ENCODE assay signal across 14 cellular contexts in genomic region chr12:104600790-104601739, GRCh38.
A peak's percentile ranks its signal among the peaks of the same experiment; 100 is the strongest.
DNase-seq lines count a peak whose midpoint lies in the region; ATAC-seq and TF ChIP-seq lines count a peak whose summit lies in the region.
"Had no signal": no experiment of that assay in that cellular context is flagged by ENCODE, and none has a peak within 500 bp of the region (broad histone marks: within the 10 kb centered on the region; RNA-seq: fewer than 3 reads in every experiment).

No MANE protein-coding gene starts in this region.

- peak overlapping the region; percentile 14 for H3K27ac Mint-ChIP-seq in activated naive CD4-positive, alpha-beta T cell treated with anti-CD3 and anti-CD28 coated beads for 36 hours
- H3K27ac Mint-ChIP-seq in activated naive CD4-positive, alpha-beta T cell treated with anti-CD3 and anti-CD28 coated beads, Interleukin-2, amount 10 ng/mL, durations not matched to agents 7 days and 5 days = no peak overlapping the region
- H3K27ac Mint-ChIP-seq in activated T-helper 17 cell treated with anti-CD3 and anti-CD28 coated beads, Interleukin-2, amount 50 U/mL, for 72 hours = peak overlapping the region; percentile 98
- peak overlapping the region; percentile 45 for H3K27ac Mint-ChIP-seq in memory B cell

- no peak for TF ChIP-seq POLR2A in upper lobe of left lung (IDR thresholded peaks at IDR 0.05)

- intact Hi-C loops in activated naive CD4-positive, alpha-beta T cell treated with anti-CD3 and anti-CD28 coated beads for 36 hours (cut with micrococcal nuclease) = no loop called here

- no peaks in the 10 kb centered on the region for H3K9me3 ChIP-seq in upper lobe of left lung
- H3K9me3 ChIP-seq: pancreas, SJSA1, uterus had no signal

- ATAC-seq in activated T-helper 17 cell treated with anti-CD3 and anti-CD28 coated beads, Interleukin-2, amount 50 U/mL, for 72 hours (replicated peaks) = no peak
- no peak for ATAC-seq in memory B cell (ENCODE audit: low read depth)
- no peak for ATAC-seq in upper lobe of left lung (ENCODE audit: low FRiP score in 2 of 2)
- no peak for ATAC-seq in HG03097 (IDR thresholded peaks at IDR 0.05; ENCODE audit: low FRiP score, unreplicated experiment)

- peak in 1 of 4 donors; percentile 9 for TF ChIP-seq EP300 in upper lobe of left lung (IDR thresholded peaks at IDR 0.05)

- no peaks in the 10 kb centered on the region for H3K36me3 ChIP-seq in upper lobe of left lung
- H3K36me3 ChIP-seq: pancreas, SJSA1, uterus had no signal

- H3K4me3 Mint-ChIP-seq in activated naive CD4-positive, alpha-beta T cell treated with anti-CD3 and anti-CD28 coated beads for 36 hours = no peak overlapping the region
- H3K4me3 Mint-ChIP-seq in activated naive CD4-positive, alpha-beta T cell treated with anti-CD3 and anti-CD28 coated beads, Interleukin-2, amount 10 ng/mL, durations not matched to agents 7 days and 5 days = no peak overlapping the region
- no peak overlapping the region for H3K4me3 Mint-ChIP-seq in activated T-helper 17 cell treated with anti-CD3 and anti-CD28 coated beads, Interleukin-2, amount 50 U/mL, for 72 hours
- no peak overlapping the region for H3K4me3 Mint-ChIP-seq in memory B cell

- H3K4me1 ChIP-seq in upper lobe of left lung = peaks cover 32 to 58% (median 40%) of the 10 kb centered on the region in 4 donors

- H3K4me3 ChIP-seq in upper lobe of left lung = no peak overlapping the region
- H3K4me3 ChIP-seq: lung, pancreas, SJSA1, uterus had no signal

- no peak for TF ChIP-seq CTCF in upper lobe of left lung (IDR thresholded peaks at IDR 0.05)

- no peaks in the 10 kb centered on the region for H3K27me3 ChIP-seq in upper lobe of left lung
- H3K27me3 ChIP-seq: pancreas, SJSA1, uterus had no signal

- peak overlapping the region in 3 of 4 donors; percentile 18 to 53 (median 27) for H3K27ac ChIP-seq in upper lobe of left lung
- H3K27ac ChIP-seq: pancreas, SJSA1 had no signal

- peaks cover 32% of the 10 kb centered on the region for H3K4me1 Mint-ChIP-seq in activated naive CD4-positive, alpha-beta T cell treated with anti-CD3 and anti-CD28 coated beads for 36 hours (ENCODE audit: low read depth)
- H3K4me1 Mint-ChIP-seq in activated naive CD4-positive, alpha-beta T cell treated with anti-CD3 and anti-CD28 coated beads, Interleukin-2, amount 10 ng/mL, durations not matched to agents 7 days and 5 days = peaks cover 49% of the 10 kb centered on the region
- peaks cover 46% of the 10 kb centered on the region for H3K4me1 Mint-ChIP-seq in activated T-helper 17 cell treated with anti-CD3 and anti-CD28 coated beads, Interleukin-2, amount 50 U/mL, for 72 hours
- peaks cover 60% of the 10 kb centered on the region for H3K4me1 Mint-ChIP-seq in memory B cell

- DNase-seq in activated naive CD4-positive, alpha-beta T cell treated with anti-CD3 and anti-CD28 coated beads for 36 hours = no peak
- DNase-seq in activated naive CD4-positive, alpha-beta T cell treated with anti-CD3 and anti-CD28 coated beads, Interleukin-2, amount 10 ng/mL, durations not matched to agents 7 days and 5 days = no peak
- DNase-seq in memory B cell (ENCODE audit: low spot score in 2 of 2) = no peak
- DNase-seq in upper lobe of left lung = peak in 1 of 2 donors; percentile 64
- no peak for DNase-seq in A172 (ENCODE audit: low spot score)
- DNase-seq in RPMI8226 = no peak
- DNase-seq: Karpas-422; stimulated activated CD4-positive, alpha-beta T cell treated with anti-CD3 and anti-CD28 coated beads, Interleukin-12 subunit alpha, Interleukin-12 subunit beta, amount 100 ng/mL, for 4 hours; uterus had no signal

- WGBS in upper lobe of left lung, 2 donors = 78 to 83% methylated on average over 6 of the region's 6 CpGs

- CTCF ChIA-PET in activated naive CD4-positive, alpha-beta T cell treated with anti-CD3 and anti-CD28 coated beads for 36 hours (lab: Charles Lee) = interaction anchor here (0.5 to 1.6 kb wide), 3 partner anchors 25 to 491 kb away, joined by 3 to 4 read pairs (median 3); no protein-coding TSS in a partner anchor
- CTCF ChIA-PET in activated naive CD4-positive, alpha-beta T cell treated with anti-CD3 and anti-CD28 coated beads, Interleukin-2, amount 10 ng/mL, durations not matched to agents 7 days and 5 days (lab: Charles Lee) = no interaction called here

- no peaks in the 10 kb centered on the region for H3K36me3 Mint-ChIP-seq in activated naive CD4-positive, alpha-beta T cell treated with anti-CD3 and anti-CD28 coated beads for 36 hours (ENCODE audit: low read depth)
- H3K36me3 Mint-ChIP-seq in activated naive CD4-positive, alpha-beta T cell treated with anti-CD3 and anti-CD28 coated beads, Interleukin-2, amount 10 ng/mL, durations not matched to agents 7 days and 5 days = peaks cover 31% of the 10 kb centered on the region
- peaks cover 25% of the 10 kb centered on the region for H3K36me3 Mint-ChIP-seq in activated T-helper 17 cell treated with anti-CD3 and anti-CD28 coated beads, Interleukin-2, amount 50 U/mL, for 72 hours (ENCODE audit: low read depth)
- peaks cover 9% of the 10 kb centered on the region for H3K36me3 Mint-ChIP-seq in memory B cell

- no peaks in the 10 kb centered on the region for H3K27me3 Mint-ChIP-seq in activated naive CD4-positive, alpha-beta T cell treated with anti-CD3 and anti-CD28 coated beads for 36 hours (ENCODE audit: low read depth)
- no peaks in the 10 kb centered on the region for H3K27me3 Mint-ChIP-seq in activated naive CD4-positive, alpha-beta T cell treated with anti-CD3 and anti-CD28 coated beads, Interleukin-2, amount 10 ng/mL, durations not matched to agents 7 days and 5 days
- no peaks in the 10 kb centered on the region for H3K27me3 Mint-ChIP-seq in activated T-helper 17 cell treated with anti-CD3 and anti-CD28 coated beads, Interleukin-2, amount 50 U/mL, for 72 hours
- H3K27me3 Mint-ChIP-seq in memory B cell = no peaks in the 10 kb centered on the region

- no peaks in the 10 kb centered on the region for H3K9me3 Mint-ChIP-seq in activated naive CD4-positive, alpha-beta T cell treated with anti-CD3 and anti-CD28 coated beads for 36 hours
- no peaks in the 10 kb centered on the region for H3K9me3 Mint-ChIP-seq in activated naive CD4-positive, alpha-beta T cell treated with anti-CD3 and anti-CD28 coated beads, Interleukin-2, amount 10 ng/mL, durations not matched to agents 7 days and 5 days
- H3K9me3 Mint-ChIP-seq in activated T-helper 17 cell treated with anti-CD3 and anti-CD28 coated beads, Interleukin-2, amount 50 U/mL, for 72 hours = no peaks in the 10 kb centered on the region
- H3K9me3 Mint-ChIP-seq in memory B cell = no peaks in the 10 kb centered on the region
